In genomic region chr7:50221028-50221427, GRCh38 we compare ENCODE assay signal across 16 cellular contexts.
A peak's percentile ranks its signal among the peaks of the same experiment; 100 is the strongest.
DNase-seq lines count a peak whose midpoint lies in the region; ATAC-seq and TF ChIP-seq lines count a peak whose summit lies in the region.
"Had no signal": no experiment of that assay in that cellular context is flagged by ENCODE, and none has a peak within 500 bp of the region (broad histone marks: within the 10 kb centered on the region; RNA-seq: fewer than 3 reads in every experiment).

No MANE protein-coding gene starts in this region.

- H3K36me3 ChIP-seq in left lung (no peaks in the 10 kb centered on the region), upper lobe of right lung (no peaks in the 10 kb centered on the region)

- H3K4me1 ChIP-seq in left lung, result peaks cover 0 to 41% of the 10 kb centered on the region in 2 donors
- peaks cover 9% of the 10 kb centered on the region for H3K4me1 ChIP-seq in upper lobe of right lung

- intact Hi-C loops in Right ventricle myocardium superior (cut with DNase I) (no loop called here), Right ventricle myocardium inferior (cut with DNase I) (no loop called here), left lung (cut with DNase I) (no loop called here), upper lobe of right lung (cut with DNase I) (no loop called here)

- no peak for DNase-seq in Right ventricle myocardium superior
- DNase-seq in Right ventricle myocardium inferior (ENCODE audit: missing footprints), result no peak
- peak; percentile 75 for DNase-seq in NOMO-1 treated with DMSO at 0.1 percent for 48 hours (lab: John Stamatoyannopoulos, UW; ENCODE audit: unreplicated experiment)
- DNase-seq in left lung, result peak; percentile 73 to 74
- DNase-seq in upper lobe of right lung, result no peak
- DNase-seq in C1 segment of cervical spinal cord (lab: John Stamatoyannopoulos, UW), result no peak
- no peak for DNase-seq in DMS 273 (lab: John Stamatoyannopoulos, UW; ENCODE audit: unreplicated experiment)
- DNase-seq in T-helper 2 cell, result no peak
- DNase-seq: CD8-positive, alpha-beta T cell; KG1; NCI-H1417 treated with DMSO at 0.1 percent for 48 hours; NCI-H2029; NCI-H510A treated with DMSO at 0.1 percent for 48 hours; OCI-M1; SK-N-SH had no signal

- no peaks in the 10 kb centered on the region for H3K27me3 ChIP-seq in left lung
- H3K27me3 ChIP-seq in upper lobe of right lung, result no peaks in the 10 kb centered on the region

- no peak overlapping the region for H3K4me3 ChIP-seq in left lung
- no peak overlapping the region for H3K4me3 ChIP-seq in upper lobe of right lung

- H3K27ac ChIP-seq in left lung, result peak overlapping the region in 1 of 2 donors; percentile 85
- H3K27ac ChIP-seq in upper lobe of right lung, result no peak overlapping the region
- H3K27ac ChIP-seq: RWPE1 had no signal

- no peak for TF ChIP-seq CTCF in left lung (IDR thresholded peaks at IDR 0.05)
- no peak for TF ChIP-seq CTCF in upper lobe of right lung (IDR thresholded peaks at IDR 0.05)

- H3K9me3 ChIP-seq in left lung (peaks cover 0 to 22% of the 10 kb centered on the region in 2 donors), upper lobe of right lung (no peaks in the 10 kb centered on the region)

- ATAC-seq in Right ventricle myocardium superior (ENCODE audit: poor library complexity) (peak; percentile 34), Right ventricle myocardium inferior (no peak), left lung (peak; percentile 77), upper lobe of right lung (peak; percentile 92)
- ATAC-seq: CD8-positive, alpha-beta T cell had no signal

Comparison
In these comparisons a context has a peak if more than half of its experiments do, and no peak if none do; other contexts are left out.
1. DNase-seq: peak in NOMO-1 treated with DMSO at 0.1 percent for 48 hours (single experiment) and left lung (2 of 2); none in Right ventricle myocardium superior (single experiment), Right ventricle myocardium inferior (single experiment), upper lobe of right lung (single experiment), C1 segment of cervical spinal cord (0 of 14), DMS 273 (single experiment) and T-helper 2 cell (0 of 5).